Comparison of ENCODE assay signal across 1 cellular context in the genomic region with DNA sequence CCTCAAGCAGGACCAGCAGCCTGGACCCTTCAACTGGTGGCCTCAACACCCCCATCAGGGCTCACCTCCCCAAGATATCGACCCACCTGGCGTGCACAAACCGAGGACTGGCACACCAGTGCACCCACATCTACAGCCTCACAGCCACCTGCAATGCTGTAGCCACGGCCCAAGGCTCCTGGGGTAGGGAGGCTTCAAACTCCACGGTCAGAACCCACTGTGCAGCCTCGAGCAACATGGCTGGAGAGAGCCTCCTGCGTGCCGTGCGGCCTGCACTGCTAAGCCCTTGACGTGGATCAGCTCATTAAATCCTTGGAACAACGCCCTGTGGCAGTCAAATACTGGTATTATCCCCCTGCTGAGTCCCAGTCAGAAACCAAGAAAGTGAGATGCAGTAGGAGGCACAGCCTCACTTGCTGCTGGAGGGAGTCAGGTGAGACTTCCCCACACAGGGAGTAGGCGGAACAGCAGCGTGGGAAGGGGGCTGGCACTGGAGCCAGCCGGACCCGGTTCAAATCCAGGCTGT.
TF ChIP-seq lines count a peak whose summit lies in the region.

No MANE protein-coding gene starts in this region.

TF ChIP-seq in H1, 55 proteins besides CTCF, POLR2A, EP300 and RAD21:
- TF ChIP-seq SIRT6 (IDR thresholded peaks at IDR 0.05; ENCODE audit: low read length) (no peak), EGR1 (IDR thresholded peaks at IDR 0.05; ENCODE audit: borderline replicate concordance, low read depth, low read length) (no peak), PHF8 (conservative IDR thresholded peaks at IDR 0.05; ENCODE audit: low read depth, low read length) (no peak), KDM5A (IDR thresholded peaks at IDR 0.05; ENCODE audit: low read length) (no peak), FOSL1 (IDR thresholded peaks at IDR 0.05; ENCODE audit: insufficient read depth, low read depth, low read length) (no peak), CEBPB (IDR thresholded peaks at IDR 0.05; ENCODE audit: low read depth, low read length) (no peak), CTBP2 (IDR thresholded peaks at IDR 0.05; ENCODE audit: borderline replicate concordance, insufficient read depth, insufficient read length, low read length) (no peak), RXRA (IDR thresholded peaks at IDR 0.05; ENCODE audit: insufficient read depth, low read depth, low read length) (no peak), NANOG (IDR thresholded peaks at IDR 0.05; ENCODE audit: insufficient read depth, low read depth, low read length, poor library complexity, severe bottlenecking) (no peak), MAFK (IDR thresholded peaks at IDR 0.05; ENCODE audit: low read depth, low read length) (no peak), RFX5 (IDR thresholded peaks at IDR 0.05; ENCODE audit: borderline replicate concordance, low read depth, low read length) (no peak), BCL11A (IDR thresholded peaks at IDR 0.05; ENCODE audit: low read depth in 2 of 2, low read length in 2 of 2) (no peak), BRCA1 (IDR thresholded peaks at IDR 0.05; ENCODE audit: low read depth, low read length) (no peak), GABPA (IDR thresholded peaks at IDR 0.05; ENCODE audit: borderline replicate concordance, insufficient read depth, low read length) (no peak), KDM1A (IDR thresholded peaks at IDR 0.05; ENCODE audit: borderline replicate concordance, low read length) (no peak), SAP30 (IDR thresholded peaks at IDR 0.05; ENCODE audit: insufficient read depth, insufficient replicate concordance, low read length) (no peak), NRF1 (IDR thresholded peaks at IDR 0.05; ENCODE audit: low read depth, low read length) (no peak), POLR2AphosphoS5 (IDR thresholded peaks at IDR 0.05; ENCODE audit: low read depth, low read length) (no peak)
- TF ChIP-seq, protein P1, sequence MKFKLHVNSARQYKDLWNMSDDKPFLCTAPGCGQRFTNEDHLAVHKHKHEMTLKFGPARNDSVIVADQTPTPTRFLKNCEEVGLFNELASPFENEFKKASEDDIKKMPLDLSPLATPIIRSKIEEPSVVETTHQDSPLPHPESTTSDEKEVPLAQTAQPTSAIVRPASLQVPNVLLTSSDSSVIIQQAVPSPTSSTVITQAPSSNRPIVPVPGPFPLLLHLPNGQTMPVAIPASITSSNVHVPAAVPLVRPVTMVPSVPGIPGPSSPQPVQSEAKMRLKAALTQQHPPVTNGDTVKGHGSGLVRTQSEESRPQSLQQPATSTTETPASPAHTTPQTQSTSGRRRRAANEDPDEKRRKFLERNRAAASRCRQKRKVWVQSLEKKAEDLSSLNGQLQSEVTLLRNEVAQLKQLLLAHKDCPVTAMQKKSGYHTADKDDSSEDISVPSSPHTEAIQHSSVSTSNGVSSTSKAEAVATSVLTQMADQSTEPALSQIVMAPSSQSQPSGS (IDR thresholded peaks at IDR 0.05; ENCODE audit: low read length), result no peak
- TF ChIP-seq, protein P2, sequence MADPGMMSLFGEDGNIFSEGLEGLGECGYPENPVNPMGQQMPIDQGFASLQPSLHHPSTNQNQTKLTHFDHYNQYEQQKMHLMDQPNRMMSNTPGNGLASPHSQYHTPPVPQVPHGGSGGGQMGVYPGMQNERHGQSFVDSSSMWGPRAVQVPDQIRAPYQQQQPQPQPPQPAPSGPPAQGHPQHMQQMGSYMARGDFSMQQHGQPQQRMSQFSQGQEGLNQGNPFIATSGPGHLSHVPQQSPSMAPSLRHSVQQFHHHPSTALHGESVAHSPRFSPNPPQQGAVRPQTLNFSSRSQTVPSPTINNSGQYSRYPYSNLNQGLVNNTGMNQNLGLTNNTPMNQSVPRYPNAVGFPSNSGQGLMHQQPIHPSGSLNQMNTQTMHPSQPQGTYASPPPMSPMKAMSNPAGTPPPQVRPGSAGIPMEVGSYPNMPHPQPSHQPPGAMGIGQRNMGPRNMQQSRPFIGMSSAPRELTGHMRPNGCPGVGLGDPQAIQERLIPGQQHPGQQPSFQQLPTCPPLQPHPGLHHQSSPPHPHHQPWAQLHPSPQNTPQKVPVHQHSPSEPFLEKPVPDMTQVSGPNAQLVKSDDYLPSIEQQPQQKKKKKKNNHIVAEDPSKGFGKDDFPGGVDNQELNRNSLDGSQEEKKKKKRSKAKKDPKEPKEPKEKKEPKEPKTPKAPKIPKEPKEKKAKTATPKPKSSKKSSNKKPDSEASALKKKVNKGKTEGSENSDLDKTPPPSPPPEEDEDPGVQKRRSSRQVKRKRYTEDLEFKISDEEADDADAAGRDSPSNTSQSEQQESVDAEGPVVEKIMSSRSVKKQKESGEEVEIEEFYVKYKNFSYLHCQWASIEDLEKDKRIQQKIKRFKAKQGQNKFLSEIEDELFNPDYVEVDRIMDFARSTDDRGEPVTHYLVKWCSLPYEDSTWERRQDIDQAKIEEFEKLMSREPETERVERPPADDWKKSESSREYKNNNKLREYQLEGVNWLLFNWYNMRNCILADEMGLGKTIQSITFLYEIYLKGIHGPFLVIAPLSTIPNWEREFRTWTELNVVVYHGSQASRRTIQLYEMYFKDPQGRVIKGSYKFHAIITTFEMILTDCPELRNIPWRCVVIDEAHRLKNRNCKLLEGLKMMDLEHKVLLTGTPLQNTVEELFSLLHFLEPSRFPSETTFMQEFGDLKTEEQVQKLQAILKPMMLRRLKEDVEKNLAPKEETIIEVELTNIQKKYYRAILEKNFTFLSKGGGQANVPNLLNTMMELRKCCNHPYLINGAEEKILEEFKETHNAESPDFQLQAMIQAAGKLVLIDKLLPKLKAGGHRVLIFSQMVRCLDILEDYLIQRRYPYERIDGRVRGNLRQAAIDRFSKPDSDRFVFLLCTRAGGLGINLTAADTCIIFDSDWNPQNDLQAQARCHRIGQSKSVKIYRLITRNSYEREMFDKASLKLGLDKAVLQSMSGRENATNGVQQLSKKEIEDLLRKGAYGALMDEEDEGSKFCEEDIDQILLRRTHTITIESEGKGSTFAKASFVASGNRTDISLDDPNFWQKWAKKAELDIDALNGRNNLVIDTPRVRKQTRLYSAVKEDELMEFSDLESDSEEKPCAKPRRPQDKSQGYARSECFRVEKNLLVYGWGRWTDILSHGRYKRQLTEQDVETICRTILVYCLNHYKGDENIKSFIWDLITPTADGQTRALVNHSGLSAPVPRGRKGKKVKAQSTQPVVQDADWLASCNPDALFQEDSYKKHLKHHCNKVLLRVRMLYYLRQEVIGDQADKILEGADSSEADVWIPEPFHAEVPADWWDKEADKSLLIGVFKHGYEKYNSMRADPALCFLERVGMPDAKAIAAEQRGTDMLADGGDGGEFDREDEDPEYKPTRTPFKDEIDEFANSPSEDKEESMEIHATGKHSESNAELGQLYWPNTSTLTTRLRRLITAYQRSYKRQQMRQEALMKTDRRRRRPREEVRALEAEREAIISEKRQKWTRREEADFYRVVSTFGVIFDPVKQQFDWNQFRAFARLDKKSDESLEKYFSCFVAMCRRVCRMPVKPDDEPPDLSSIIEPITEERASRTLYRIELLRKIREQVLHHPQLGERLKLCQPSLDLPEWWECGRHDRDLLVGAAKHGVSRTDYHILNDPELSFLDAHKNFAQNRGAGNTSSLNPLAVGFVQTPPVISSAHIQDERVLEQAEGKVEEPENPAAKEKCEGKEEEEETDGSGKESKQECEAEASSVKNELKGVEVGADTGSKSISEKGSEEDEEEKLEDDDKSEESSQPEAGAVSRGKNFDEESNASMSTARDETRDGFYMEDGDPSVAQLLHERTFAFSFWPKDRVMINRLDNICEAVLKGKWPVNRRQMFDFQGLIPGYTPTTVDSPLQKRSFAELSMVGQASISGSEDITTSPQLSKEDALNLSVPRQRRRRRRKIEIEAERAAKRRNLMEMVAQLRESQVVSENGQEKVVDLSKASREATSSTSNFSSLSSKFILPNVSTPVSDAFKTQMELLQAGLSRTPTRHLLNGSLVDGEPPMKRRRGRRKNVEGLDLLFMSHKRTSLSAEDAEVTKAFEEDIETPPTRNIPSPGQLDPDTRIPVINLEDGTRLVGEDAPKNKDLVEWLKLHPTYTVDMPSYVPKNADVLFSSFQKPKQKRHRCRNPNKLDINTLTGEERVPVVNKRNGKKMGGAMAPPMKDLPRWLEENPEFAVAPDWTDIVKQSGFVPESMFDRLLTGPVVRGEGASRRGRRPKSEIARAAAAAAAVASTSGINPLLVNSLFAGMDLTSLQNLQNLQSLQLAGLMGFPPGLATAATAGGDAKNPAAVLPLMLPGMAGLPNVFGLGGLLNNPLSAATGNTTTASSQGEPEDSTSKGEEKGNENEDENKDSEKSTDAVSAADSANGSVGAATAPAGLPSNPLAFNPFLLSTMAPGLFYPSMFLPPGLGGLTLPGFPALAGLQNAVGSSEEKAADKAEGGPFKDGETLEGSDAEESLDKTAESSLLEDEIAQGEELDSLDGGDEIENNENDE (IDR thresholded peaks at IDR 0.05; ENCODE audit: insufficient replicate concordance, low read length), result no peak
